In the genomic region with DNA sequence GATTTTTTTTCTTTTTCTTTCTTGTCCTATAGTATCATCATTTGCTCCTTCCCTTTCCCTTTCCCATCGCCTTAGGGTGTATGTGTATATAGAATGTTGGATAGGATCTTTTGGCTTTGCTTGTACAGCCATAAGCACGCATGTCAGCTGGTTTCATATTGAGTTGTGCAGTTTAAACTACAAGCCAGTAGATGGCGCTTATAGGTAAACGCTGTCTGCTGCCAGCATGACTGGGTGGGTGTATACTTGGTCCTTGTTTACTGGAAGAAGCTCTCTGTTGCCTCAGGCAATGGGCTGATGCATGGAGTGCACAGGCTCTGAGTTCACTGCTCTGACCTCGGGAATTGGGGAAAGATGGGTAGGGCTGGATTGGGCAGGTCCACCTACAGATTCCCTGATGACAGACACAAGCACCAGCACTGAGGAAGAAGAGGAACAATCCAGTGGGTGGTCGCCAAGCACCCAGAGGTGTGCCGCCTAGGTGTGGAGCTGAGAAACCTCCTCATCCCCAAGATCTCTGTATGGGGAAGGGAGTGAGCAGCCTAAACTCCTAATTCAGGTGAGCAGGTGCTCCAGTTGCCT, we compare ENCODE assay signal across 9 cellular contexts.
DNase-seq lines count a peak whose midpoint lies in the region; ATAC-seq and TF ChIP-seq lines count a peak whose summit lies in the region.
"Had no signal": no experiment of that assay in that cellular context is flagged by ENCODE, and none has a peak within 500 bp of the region (broad histone marks: within the 10 kb centered on the region; RNA-seq: fewer than 3 reads in every experiment).

No MANE protein-coding gene starts in this region.

- H3K4me2 ChIP-seq in PC-3 (ENCODE audit: low read length): no peak overlapping the region

- DNase-seq in GDM1 (lab: John Stamatoyannopoulos, UW): peak; percentile 43
- DNase-seq in GM20000 (ENCODE audit: low spot score): peak; percentile 16
- DNase-seq in PC-3: peak; percentile 61
- peak; percentile 59 for DNase-seq in foreskin melanocyte
- DNase-seq in esophagus muscularis mucosa (ENCODE audit: extremely low spot score): no peak
- DNase-seq in stimulated activated effector memory CD8-positive, alpha-beta T cell treated with anti-CD3 and anti-CD28 coated beads, Interleukin-12 subunit alpha, Interleukin-12 subunit beta, amount 100 ng/mL, for 72 hours (ENCODE audit: low spot score in 2 of 2): no peak
- no peak for DNase-seq in germinal center (ENCODE audit: low spot score)
- DNase-seq: naive B cell had no signal

- H3K9me3 Mint-ChIP-seq in stimulated activated effector memory CD8-positive, alpha-beta T cell treated with anti-CD3 and anti-CD28 coated beads, Interleukin-12 subunit alpha, Interleukin-12 subunit beta, amount 100 ng/mL, for 72 hours: peaks cover 22% of the 10 kb centered on the region

- CTCF ChIA-PET in PC-3 (lab: Charles Lee): no interaction called here

- no peak overlapping the region for H3K4me3 ChIP-seq in PC-3 (ENCODE audit: low read length)
- no peak overlapping the region for H3K4me3 ChIP-seq in esophagus muscularis mucosa

- TF ChIP-seq POLR2A in esophagus muscularis mucosa (IDR thresholded peaks at IDR 0.05; ENCODE audit: low read depth): no peak

- no peak overlapping the region for H3K27ac ChIP-seq in PC-3 (ENCODE audit: low read length)
- H3K27ac ChIP-seq in esophagus muscularis mucosa (replicated peaks in 1 of 4): no peak overlapping the region

- no peak overlapping the region for H3K27ac Mint-ChIP-seq in stimulated activated effector memory CD8-positive, alpha-beta T cell treated with anti-CD3 and anti-CD28 coated beads, Interleukin-12 subunit alpha, Interleukin-12 subunit beta, amount 100 ng/mL, for 72 hours
- H3K27ac Mint-ChIP-seq: naive B cell had no signal

- no peaks in the 10 kb centered on the region for H3K36me3 Mint-ChIP-seq in stimulated activated effector memory CD8-positive, alpha-beta T cell treated with anti-CD3 and anti-CD28 coated beads, Interleukin-12 subunit alpha, Interleukin-12 subunit beta, amount 100 ng/mL, for 72 hours
- H3K36me3 Mint-ChIP-seq: naive B cell had no signal

- POLR2A ChIA-PET in PC-3 (lab: Charles Lee; ENCODE audit: unreplicated experiment): no interaction called here

- TF ChIP-seq EP300 in esophagus muscularis mucosa (IDR thresholded peaks at IDR 0.05): no peak

- ATAC-seq in HG03460 (IDR thresholded peaks at IDR 0.05; ENCODE audit: unreplicated experiment) (peak; percentile 78), PC-3 (peak; percentile 63; the same call in 1 of the 2 replicates)
- no peak for ATAC-seq in stimulated activated effector memory CD8-positive, alpha-beta T cell treated with anti-CD3 and anti-CD28 coated beads, Interleukin-12 subunit alpha, Interleukin-12 subunit beta, amount 100 ng/mL, for 72 hours

- H3K4me1 Mint-ChIP-seq in stimulated activated effector memory CD8-positive, alpha-beta T cell treated with anti-CD3 and anti-CD28 coated beads, Interleukin-12 subunit alpha, Interleukin-12 subunit beta, amount 100 ng/mL, for 72 hours: no peaks in the 10 kb centered on the region
- H3K4me1 Mint-ChIP-seq: naive B cell had no signal

- no peaks in the 10 kb centered on the region for H3F3A ChIP-seq in PC-3 (ENCODE audit: low read length, unreplicated experiment)

- H2AFZ ChIP-seq in PC-3 (ENCODE audit: low read length): no peak overlapping the region

- no peaks in the 10 kb centered on the region for H3K79me2 ChIP-seq in PC-3 (ENCODE audit: low read length)

- no peaks in the 10 kb centered on the region for H3K36me3 ChIP-seq in PC-3 (ENCODE audit: low read depth, low read length)
- H3K36me3 ChIP-seq in esophagus muscularis mucosa: no peaks in the 10 kb centered on the region

- BruUV-seq in PC-3 (replicated peaks; lab: Mats Ljungman, UMichigan): no TSS peak

- H3K27me3 ChIP-seq in PC-3 (ENCODE audit: low read length) (no peaks in the 10 kb centered on the region), esophagus muscularis mucosa (no peaks in the 10 kb centered on the region)

- 48% methylated on average over 7 of the region's 7 CpGs for WGBS in esophagus muscularis mucosa

- H3K4me3 Mint-ChIP-seq in stimulated activated effector memory CD8-positive, alpha-beta T cell treated with anti-CD3 and anti-CD28 coated beads, Interleukin-12 subunit alpha, Interleukin-12 subunit beta, amount 100 ng/mL, for 72 hours: no peak overlapping the region
- H3K4me3 Mint-ChIP-seq: naive B cell had no signal

- H3K9me3 ChIP-seq in PC-3 (ENCODE audit: low read length) (no peaks in the 10 kb centered on the region), esophagus muscularis mucosa (no peaks in the 10 kb centered on the region)

- intact Hi-C loops in PC-3 (cut with micrococcal nuclease) (no loop called here), esophagus muscularis mucosa (cut with DNase I) (no loop called here)

- no peaks in the 10 kb centered on the region for H4K20me1 ChIP-seq in PC-3 (ENCODE audit: low read length)

- no peaks in the 10 kb centered on the region for H3K9me2 ChIP-seq in PC-3 (replicated peaks; ENCODE audit: low read length)

- peak; percentile 54 for TF ChIP-seq CTCF in GM20000 (IDR thresholded peaks at IDR 0.05; ENCODE audit: extremely low read depth, missing control alignments)
- peak; percentile 68 for TF ChIP-seq CTCF in PC-3 (conservative IDR thresholded peaks at IDR 0.05; ENCODE audit: low read depth, low read length)
- TF ChIP-seq CTCF in esophagus muscularis mucosa (IDR thresholded peaks at IDR 0.05): peak in 1 of 3 experiments; percentile 32

- H3K9ac ChIP-seq in PC-3 (ENCODE audit: low read length): no peak overlapping the region

- H3K4me1 ChIP-seq in PC-3 (ENCODE audit: insufficient read depth, low read length): no peaks in the 10 kb centered on the region
- no peaks in the 10 kb centered on the region for H3K4me1 ChIP-seq in esophagus muscularis mucosa

Comparison
In these comparisons a context has a peak if more than half of its experiments do, and no peak if none do; other contexts are left out.
1. DNase-seq: peak in GDM1 (single experiment), GM20000 (single experiment), PC-3 (single experiment) and foreskin melanocyte (single experiment); none in esophagus muscularis mucosa (single experiment), stimulated activated effector memory CD8-positive, alpha-beta T cell treated with anti-CD3 and anti-CD28 coated beads, Interleukin-12 subunit alpha, Interleukin-12 subunit beta, amount 100 ng/mL, for 72 hours (0 of 2) and germinal center (single experiment).